10 cellular contexts compared by ENCODE assay signal in genomic region chr11:8209208-8209807, GRCh38.
A peak's percentile ranks its signal among the peaks of the same experiment; 100 is the strongest.
DNase-seq lines count a peak whose midpoint lies in the region; ATAC-seq and TF ChIP-seq lines count a peak whose summit lies in the region.
"Had no signal": no experiment of that assay in that cellular context is flagged by ENCODE, and none has a peak within 500 bp of the region (broad histone marks: within the 10 kb centered on the region; RNA-seq: fewer than 3 reads in every experiment).

No MANE protein-coding gene starts in this region.

- no peak overlapping the region for H3K27ac ChIP-seq in parathyroid adenoma

- H3K27me3 ChIP-seq in parathyroid adenoma (ENCODE audit: control insufficient read depth, insufficient read depth, low read length), result no peaks in the 10 kb centered on the region

- H3K9me3 Mint-ChIP-seq in dendritic cell treated with granulocyte-macrophage colony-stimulating factor and Interleukin-4, amounts not matched to agents 40 ng/mL and 50 ng/mL, for 4 days, result no peaks in the 10 kb centered on the region
- H3K9me3 Mint-ChIP-seq: brain had no signal

- no peaks in the 10 kb centered on the region for H3K36me3 Mint-ChIP-seq in dendritic cell treated with granulocyte-macrophage colony-stimulating factor and Interleukin-4, amounts not matched to agents 40 ng/mL and 50 ng/mL, for 4 days (ENCODE audit: low read depth)
- H3K36me3 Mint-ChIP-seq: brain had no signal

- H3K4me3 ChIP-seq in parathyroid adenoma (ENCODE audit: low read depth, low read length), result no peak overlapping the region

- H3K4me3 Mint-ChIP-seq in dendritic cell treated with granulocyte-macrophage colony-stimulating factor and Interleukin-4, amounts not matched to agents 40 ng/mL and 50 ng/mL, for 4 days, result no peak overlapping the region
- H3K4me3 Mint-ChIP-seq: brain had no signal

- DNase-seq in MV-4-11 (lab: John Stamatoyannopoulos, UW), result peak; percentile 19
- DNase-seq in hepatic stellate cell (ENCODE audit: low spot score), result no peak
- DNase-seq: GOT3 had no signal

- H3K9ac ChIP-seq in parathyroid adenoma, result no peak overlapping the region

- ATAC-seq in GM21717 (IDR thresholded peaks at IDR 0.05; ENCODE audit: unreplicated experiment), result no peak
- no peak for ATAC-seq in HG02642 (IDR thresholded peaks at IDR 0.05; ENCODE audit: poor library complexity, unreplicated experiment)
- ATAC-seq in GM21447 (IDR thresholded peaks at IDR 0.05; ENCODE audit: unreplicated experiment), result no peak

- no peak overlapping the region for H2AFZ ChIP-seq in parathyroid adenoma

- no peak overlapping the region for H3K4me2 ChIP-seq in parathyroid adenoma (ENCODE audit: low read length)

- H3K36me3 ChIP-seq in parathyroid adenoma (ENCODE audit: control insufficient read depth, insufficient read depth, low read length), result no peaks in the 10 kb centered on the region

- peaks cover 2% of the 10 kb centered on the region for H3K27me3 Mint-ChIP-seq in dendritic cell treated with granulocyte-macrophage colony-stimulating factor and Interleukin-4, amounts not matched to agents 40 ng/mL and 50 ng/mL, for 4 days

- TF ChIP-seq CTCF in GM12872 (IDR thresholded peaks at IDR 0.05; ENCODE audit: insufficient read depth, low read depth, low read length), result peak; percentile 85
- TF ChIP-seq CTCF in parathyroid adenoma (IDR thresholded peaks at IDR 0.05), result peak; percentile 41

- peaks cover 61% of the 10 kb centered on the region for H3K4me1 Mint-ChIP-seq in dendritic cell treated with granulocyte-macrophage colony-stimulating factor and Interleukin-4, amounts not matched to agents 40 ng/mL and 50 ng/mL, for 4 days (ENCODE audit: low read depth)

- peak overlapping the region; percentile 91 for H3K27ac Mint-ChIP-seq in dendritic cell treated with granulocyte-macrophage colony-stimulating factor and Interleukin-4, amounts not matched to agents 40 ng/mL and 50 ng/mL, for 4 days

- intact Hi-C loops in dendritic cell treated with granulocyte-macrophage colony-stimulating factor and Interleukin-4, amounts not matched to agents 40 ng/mL and 50 ng/mL, for 4 days (cut with micrococcal nuclease), result loop anchor here (1.0 to 5.0 kb wide), 2 partner anchors 17 to 53 kb away; partner anchors contain the start of gene LMO1

- peaks cover 2% of the 10 kb centered on the region for H3K4me1 ChIP-seq in parathyroid adenoma

- no peaks in the 10 kb centered on the region for H3K79me2 ChIP-seq in parathyroid adenoma

- no peaks in the 10 kb centered on the region for H3K9me3 ChIP-seq in parathyroid adenoma (ENCODE audit: control insufficient read depth, low read length)
